Comparison of ENCODE assay signal across 8 cellular contexts in genomic region chr14:105419305-105420091, GRCh38. TPM values are rescaled to one million over a fixed set of nuclear protein-coding genes. Genes with fewer than 3 reads are reported as not detected.
DNase-seq lines count a peak whose midpoint lies in the region; ATAC-seq and TF ChIP-seq lines count a peak whose summit lies in the region.

TSS of gene MTA1 (plus strand) at chr14:105419827. CDS start at chr14:105420036, 209 bp downstream.

- H3K4me3 Mint-ChIP-seq in activated naive CD8-positive, alpha-beta T cell treated with anti-CD3 and anti-CD28 coated beads, Interleukin-2, amount 50 U/mL, for 24 hours = peak within 1 kb of the TSS; percentile 88

- H3K27me3 ChIP-seq in RWPE2 (ENCODE audit: insufficient read depth, poor library complexity, severe bottlenecking) = no peaks in the 10 kb centered on the region

- POLR2A ChIA-PET in GM10248 (lab: Yijun Ruan, JAX) = no interaction called here

- H3K36me3 Mint-ChIP-seq in activated naive CD8-positive, alpha-beta T cell treated with anti-CD3 and anti-CD28 coated beads, Interleukin-2, amount 50 U/mL, for 24 hours (ENCODE audit: low read depth) = peaks cover 16% of the 10 kb centered on the region

- H3K27ac Mint-ChIP-seq in activated naive CD8-positive, alpha-beta T cell treated with anti-CD3 and anti-CD28 coated beads, Interleukin-2, amount 50 U/mL, for 24 hours = peak within 1 kb of the TSS; percentile 87

- H3K4me3 ChIP-seq in RWPE2 (ENCODE audit: severe bottlenecking) = peak within 1 kb of the TSS; percentile 82

- TF ChIP-seq CTCF in GM10248 (IDR thresholded peaks at IDR 0.05; ENCODE audit: control extremely low read depth, extremely low read depth, low read depth, missing control alignments) (no peak), RWPE2 (IDR thresholded peaks at IDR 0.05; ENCODE audit: poor library complexity, severe bottlenecking) (no peak)

- no peaks in the 10 kb centered on the region for H3K27me3 Mint-ChIP-seq in activated naive CD8-positive, alpha-beta T cell treated with anti-CD3 and anti-CD28 coated beads, Interleukin-2, amount 50 U/mL, for 24 hours

- H3K9me3 ChIP-seq in RWPE2 (ENCODE audit: severe bottlenecking) = no peaks in the 10 kb centered on the region

- peaks cover 28% of the 10 kb centered on the region for H3K4me1 Mint-ChIP-seq in activated naive CD8-positive, alpha-beta T cell treated with anti-CD3 and anti-CD28 coated beads, Interleukin-2, amount 50 U/mL, for 24 hours

- H3K27ac ChIP-seq in RWPE2 (ENCODE audit: poor library complexity, severe bottlenecking) = peak within 1 kb of the TSS; percentile 78

- ATAC-seq in HG02678 (IDR thresholded peaks at IDR 0.05; ENCODE audit: unreplicated experiment) (peak; percentile 67), RWPE2 (ENCODE audit: low read depth) (peak; percentile 50), left cardiac atrium (peak; percentile 51 to 53), GM18519 (IDR thresholded peaks at IDR 0.05; ENCODE audit: low FRiP score, unreplicated experiment) (no peak)
- peak; percentile 53 for ATAC-seq in activated naive CD8-positive, alpha-beta T cell treated with anti-CD3 and anti-CD28 coated beads, Interleukin-2, amount 50 U/mL, for 24 hours

- no peaks in the 10 kb centered on the region for H3K9me3 Mint-ChIP-seq in activated naive CD8-positive, alpha-beta T cell treated with anti-CD3 and anti-CD28 coated beads, Interleukin-2, amount 50 U/mL, for 24 hours

- DNase-seq in GM10248 (ENCODE audit: extremely low spot score) (peak; percentile 88), RWPE2 (ENCODE audit: low spot score) (peak; percentile 75), left cardiac atrium (peak; percentile 46), pulmonary artery endothelial cell (ENCODE audit: low read depth, low spot score) (no peak), ecto neural progenitor cell (ENCODE audit: low spot score) (no peak)
- peak; percentile 61 for DNase-seq in activated naive CD8-positive, alpha-beta T cell treated with anti-CD3 and anti-CD28 coated beads, Interleukin-2, amount 50 U/mL, for 24 hours

- intact Hi-C loops in left cardiac atrium (cut with DNase I) = no loop called here

- H3K4me1 ChIP-seq in RWPE2 (ENCODE audit: insufficient read depth, poor library complexity, severe bottlenecking) = peaks cover 6% of the 10 kb centered on the region

- CTCF ChIA-PET in GM10248 (lab: Yijun Ruan, JAX) = interaction anchor here (1.1 kb wide), 1 partner anchor 486 kb away, joined by 3 read pairs; no protein-coding TSS in a partner anchor

- peaks cover 20% of the 10 kb centered on the region for H3K36me3 ChIP-seq in RWPE2 (ENCODE audit: low read depth)

RNA-seq across cellular contexts. Expression of gene MTA1, which starts in this region (rescaled TPM):
- 100 to 1,000 TPM in 1 of 2 donors, 10 to 100 TPM in 1; 99.5 to 115 TPM for total RNA-seq in left cardiac atrium
- total RNA-seq in pulmonary artery endothelial cell = 44.1 and 44.2 TPM in 2 replicates

Comparison
In these comparisons a context has a peak if more than half of its experiments do, and no peak if none do; other contexts are left out.
1. DNase-seq: peak in GM10248 (single experiment), RWPE2 (single experiment), activated naive CD8-positive, alpha-beta T cell treated with anti-CD3 and anti-CD28 coated beads, Interleukin-2, amount 50 U/mL, for 24 hours (single experiment) and left cardiac atrium (single experiment); none in pulmonary artery endothelial cell (single experiment) and ecto neural progenitor cell (single experiment).